1 cellular context compared by ENCODE assay signal in genomic region chr11:118657709-118658108, GRCh38.
TF ChIP-seq lines count a peak whose summit lies in the region.

No MANE protein-coding gene starts in this region.

TF ChIP-seq in endothelial cell of umbilical vein, 7 proteins besides CTCF, POLR2A, EP300 and RAD21:
- TF ChIP-seq FOS (IDR thresholded peaks at IDR 0.05; ENCODE audit: borderline replicate concordance, insufficient read depth, low read length) (no peak), JUN (IDR thresholded peaks at IDR 0.05; ENCODE audit: borderline replicate concordance, insufficient read depth, insufficient read length, low read depth) (no peak), POLR2AphosphoS5 (IDR thresholded peaks at IDR 0.05; ENCODE audit: insufficient read depth, low read depth, low read length) (no peak), EZH2 (IDR thresholded peaks at IDR 0.05; ENCODE audit: borderline replicate concordance, low read depth, low read length, severe bottlenecking) (no peak), MYC (IDR thresholded peaks at IDR 0.05; ENCODE audit: low read depth, low read length) (no peak), GATA2 (IDR thresholded peaks at IDR 0.05; ENCODE audit: insufficient read depth, insufficient read length, low read depth, low read length) (no peak)
- TF ChIP-seq, protein P1, sequence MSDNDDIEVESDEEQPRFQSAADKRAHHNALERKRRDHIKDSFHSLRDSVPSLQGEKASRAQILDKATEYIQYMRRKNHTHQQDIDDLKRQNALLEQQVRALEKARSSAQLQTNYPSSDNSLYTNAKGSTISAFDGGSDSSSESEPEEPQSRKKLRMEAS (IDR thresholded peaks at IDR 0.05; ENCODE audit: insufficient read depth, insufficient read length): no peak
